In genomic region chr19:8355631-8356402, GRCh38 we compare ENCODE assay signal across 9 cellular contexts. TPM values are rescaled to one million over a fixed set of nuclear protein-coding genes. Genes with fewer than 3 reads are reported as not detected.
DNase-seq lines count a peak whose midpoint lies in the region; ATAC-seq and TF ChIP-seq lines count a peak whose summit lies in the region.
"Had no signal": no experiment of that assay in that cellular context is flagged by ENCODE, and none has a peak within 500 bp of the region (broad histone marks: within the 10 kb centered on the region; RNA-seq: fewer than 3 reads in every experiment).

No MANE protein-coding gene starts in this region.

- TF ChIP-seq CTCF in ascending aorta (IDR thresholded peaks at IDR 0.05): no peak
- no peak for TF ChIP-seq CTCF in GM13976 (IDR thresholded peaks at IDR 0.05; ENCODE audit: borderline replicate concordance, control extremely low read depth, extremely low read depth, insufficient read depth, missing control alignments)
- TF ChIP-seq CTCF in CD4-positive, alpha-beta T cell (IDR thresholded peaks at IDR 0.05): no peak

- CTCF ChIA-PET in CD4-positive, alpha-beta T cell (lab: Charles Lee): interaction anchor here (1.4 kb wide), 1 partner anchor 150 kb away, joined by 3 read pairs; no protein-coding TSS in a partner anchor

- H3K36me3 ChIP-seq in ascending aorta (no peaks in the 10 kb centered on the region), aorta (ENCODE audit: control insufficient read depth in 1 of 2, insufficient read depth in 2 of 2, low read length in 1 of 2) (no peaks in the 10 kb centered on the region)

- H3K27me3 Mint-ChIP-seq in stimulated activated naive CD8-positive, alpha-beta T cell treated with anti-CD3 and anti-CD28 coated beads, Interleukin-15, amount 100 ng/mL, for 72 hours: peaks cover 27% of the 10 kb centered on the region
- peaks cover 14% of the 10 kb centered on the region for H3K27me3 Mint-ChIP-seq in CD4-positive, alpha-beta T cell

- H3K27ac Mint-ChIP-seq in stimulated activated naive CD8-positive, alpha-beta T cell treated with anti-CD3 and anti-CD28 coated beads, Interleukin-15, amount 100 ng/mL, for 72 hours: peak overlapping the region in 1 of 2 donors; percentile 65
- H3K27ac Mint-ChIP-seq in CD4-positive, alpha-beta T cell: no peak overlapping the region
- H3K27ac Mint-ChIP-seq: activated naive CD4-positive, alpha-beta T cell treated with anti-CD3 and anti-CD28 coated beads, Interleukin-2, amount 50 U/mL, for 24 hours had no signal

- no peaks in the 10 kb centered on the region for H3K27me3 ChIP-seq in ascending aorta
- H3K27me3 ChIP-seq in aorta (ENCODE audit: control insufficient read depth in 1 of 2, insufficient read depth in 2 of 2, low read length in 1 of 2): no peaks in the 10 kb centered on the region
- H3K27me3 ChIP-seq in CD4-positive, alpha-beta T cell (ENCODE audit: control insufficient read depth, insufficient read depth, low read length): peaks cover 14% of the 10 kb centered on the region

- H3K36me3 Mint-ChIP-seq in CD4-positive, alpha-beta T cell (ENCODE audit: low read depth): no peaks in the 10 kb centered on the region
- H3K36me3 Mint-ChIP-seq: activated naive CD4-positive, alpha-beta T cell treated with anti-CD3 and anti-CD28 coated beads, Interleukin-2, amount 50 U/mL, for 24 hours had no signal

- H3K9me3 Mint-ChIP-seq in stimulated activated naive CD8-positive, alpha-beta T cell treated with anti-CD3 and anti-CD28 coated beads, Interleukin-15, amount 100 ng/mL, for 72 hours: peaks cover 5 to 7% of the 10 kb centered on the region in 2 donors
- H3K9me3 Mint-ChIP-seq in CD4-positive, alpha-beta T cell: no peaks in the 10 kb centered on the region
- H3K9me3 Mint-ChIP-seq: activated naive CD4-positive, alpha-beta T cell treated with anti-CD3 and anti-CD28 coated beads, Interleukin-2, amount 50 U/mL, for 24 hours had no signal

- intact Hi-C loops in ascending aorta (cut with DNase I) (loop anchor here (2.0 to 10.0 kb wide), 2 partner anchors 151 to 229 kb away; no protein-coding TSS in a partner anchor), aorta (cut with DNase I) (loop anchor here (2.0 to 10.0 kb wide), 3 partner anchors 37 to 219 kb away; partner anchors contain the start of gene MYO1F (in 1 of the 2))
- intact Hi-C loops in CD4-positive, alpha-beta T cell (cut with DNase I, micrococcal nuclease): loop anchor here (1.0 to 10.0 kb wide), 5 partner anchors 150 to 719 kb away; no protein-coding TSS in a partner anchor

- peaks cover 15% of the 10 kb centered on the region for H3K4me1 Mint-ChIP-seq in stimulated activated naive CD8-positive, alpha-beta T cell treated with anti-CD3 and anti-CD28 coated beads, Interleukin-15, amount 100 ng/mL, for 72 hours
- peaks cover 4% of the 10 kb centered on the region for H3K4me1 Mint-ChIP-seq in CD4-positive, alpha-beta T cell (ENCODE audit: low read depth)
- H3K4me1 Mint-ChIP-seq: activated naive CD4-positive, alpha-beta T cell treated with anti-CD3 and anti-CD28 coated beads, Interleukin-2, amount 50 U/mL, for 24 hours had no signal

- POLR2A ChIA-PET in CD4-positive, alpha-beta T cell (lab: Charles Lee): no interaction called here

- peak; percentile 69 for ATAC-seq in stimulated activated naive CD8-positive, alpha-beta T cell treated with anti-CD3 and anti-CD28 coated beads, Interleukin-15, Interleukin-2, amounts not matched to agents 100 U/mL and 50 U/mL, for 24 hours
- ATAC-seq in stimulated activated naive CD8-positive, alpha-beta T cell treated with anti-CD3 and anti-CD28 coated beads, Interleukin-15, amount 100 ng/mL, for 72 hours: no peak
- peak; percentile 73 for ATAC-seq in aorta (ENCODE audit: low FRiP score)
- ATAC-seq in CD4-positive, alpha-beta T cell (ENCODE audit: poor library complexity): no peak

- WGBS in aorta, 2 donors: 63 to 67% methylated on average over 6 of the region's 6 CpGs

- H3K9me3 ChIP-seq in ascending aorta: no peaks in the 10 kb centered on the region
- H3K9me3 ChIP-seq in aorta (ENCODE audit: control insufficient read depth, low read length): peaks cover 1% of the 10 kb centered on the region
- no peaks in the 10 kb centered on the region for H3K9me3 ChIP-seq in CD4-positive, alpha-beta T cell (ENCODE audit: control insufficient read depth, low read length)

- no peak overlapping the region for H3K4me3 Mint-ChIP-seq in stimulated activated naive CD8-positive, alpha-beta T cell treated with anti-CD3 and anti-CD28 coated beads, Interleukin-15, amount 100 ng/mL, for 72 hours
- H3K4me3 Mint-ChIP-seq in CD4-positive, alpha-beta T cell: no peak overlapping the region
- H3K4me3 Mint-ChIP-seq: activated naive CD4-positive, alpha-beta T cell treated with anti-CD3 and anti-CD28 coated beads, Interleukin-2, amount 50 U/mL, for 24 hours had no signal

- in situ Hi-C loops in GM13976 (cut with MboI; ENCODE audit: low sequenced_read_pairs, unreplicated experiment): no loop called here

- H3K27ac ChIP-seq in ascending aorta (peak overlapping the region; percentile 53), aorta (ENCODE audit: low read depth in 1 of 2, low read length in 2 of 2) (peak overlapping the region in 1 of 2 donors; percentile 3)
- no peak overlapping the region for H3K27ac ChIP-seq in CD4-positive, alpha-beta T cell (ENCODE audit: low read depth, low read length)

- H3K4me1 ChIP-seq in ascending aorta: peaks cover 0 to 20% of the 10 kb centered on the region in 2 donors
- H3K4me1 ChIP-seq in aorta (ENCODE audit: control insufficient read depth in 1 of 2, insufficient read depth in 2 of 2, low read length in 2 of 2): no peaks in the 10 kb centered on the region

- H3K4me3 ChIP-seq in ascending aorta (no peak overlapping the region), aorta (ENCODE audit: low read length in 2 of 2) (no peak overlapping the region)

- DNase-seq in stimulated activated naive CD8-positive, alpha-beta T cell treated with anti-CD3 and anti-CD28 coated beads, Interleukin-15, Interleukin-2, amounts not matched to agents 100 U/mL and 50 U/mL, for 24 hours: no peak
- no peak for DNase-seq in stimulated activated naive CD8-positive, alpha-beta T cell treated with anti-CD3 and anti-CD28 coated beads, Interleukin-15, amount 100 ng/mL, for 72 hours
- peak; percentile 31 to 92 for DNase-seq in ascending aorta (ENCODE audit: low spot score in 2 of 2)
- DNase-seq in kidney tubule cell (ENCODE audit: low spot score): peak; percentile 99
- DNase-seq in aorta: peak; percentile 80 to 83
- no peak for DNase-seq in GM13976 (ENCODE audit: low spot score)
- no peak for DNase-seq in CD4-positive, alpha-beta T cell
- no peak for DNase-seq in ecto neural progenitor cell (ENCODE audit: low spot score)

RNA-seq across cellular contexts. Expression of gene ANGPTL4, which starts 8.1 kb away (rescaled TPM):
- total RNA-seq in ascending aorta (161 TPM), aorta (10 to 100 TPM; 39.9 to 45.1 TPM)
- 10 to 100 TPM; 10.1 to 19.5 TPM for polyA plus RNA-seq in aorta
- not detected for total RNA-seq in CD4-positive, alpha-beta T cell

RNA-seq across cellular contexts. Expression of gene KANK3, which starts 12.8 kb away (rescaled TPM):
- total RNA-seq in ascending aorta (47.4 TPM), aorta (10 to 100 TPM; 15.9 to 23.9 TPM)
- 1 to 10 TPM in 1 of 2 donors, under 1 TPM in 1; 0.50 to 1.8 TPM for polyA plus RNA-seq in aorta
- 1 to 10 TPM in 1 of 2 experiments, under 1 TPM in 1; 0.87 to 1.1 TPM for total RNA-seq in CD4-positive, alpha-beta T cell

RNA-seq across cellular contexts. Expression of gene RAB11B, which starts 34.3 kb away (rescaled TPM):
- total RNA-seq in ascending aorta (70.8 TPM), aorta (100 to 1,000 TPM; 119 TPM)
- 100 to 1,000 TPM in 1 of 2 donors, 10 to 100 TPM in 1; 68.6 to 116 TPM for polyA plus RNA-seq in aorta
- total RNA-seq in CD4-positive, alpha-beta T cell: 10 to 100 TPM; 66.8 to 71.5 TPM

RNA-seq across cellular contexts. Expression of gene RPS28, which starts 34.5 kb away (rescaled TPM):
- total RNA-seq in ascending aorta: 393 TPM
- 100 to 1,000 TPM; 875 to 981 TPM for total RNA-seq in aorta
- polyA plus RNA-seq in aorta: 100 to 1,000 TPM; 405 to 553 TPM
- total RNA-seq in CD4-positive, alpha-beta T cell: 1,000 to 10,000 TPM; 3,333 to 3,342 TPM

RNA-seq across cellular contexts. Expression of gene NDUFA7, which starts 34.6 kb away (rescaled TPM):
- 11.8 TPM for total RNA-seq in ascending aorta
- 10 to 100 TPM; 18.9 to 19.6 TPM for total RNA-seq in aorta
- 10 to 100 TPM; 33.8 to 53.0 TPM for polyA plus RNA-seq in aorta
- total RNA-seq in CD4-positive, alpha-beta T cell: 10 to 100 TPM; 42.0 to 42.7 TPM

Comparison
In these comparisons a context has a peak if more than half of its experiments do, and no peak if none do; other contexts are left out.
1. ATAC-seq: peak in stimulated activated naive CD8-positive, alpha-beta T cell treated with anti-CD3 and anti-CD28 coated beads, Interleukin-15, Interleukin-2, amounts not matched to agents 100 U/mL and 50 U/mL, for 24 hours (single experiment) and aorta (single experiment); none in stimulated activated naive CD8-positive, alpha-beta T cell treated with anti-CD3 and anti-CD28 coated beads, Interleukin-15, amount 100 ng/mL, for 72 hours (single experiment) and CD4-positive, alpha-beta T cell (single experiment).
2. DNase-seq: peak in ascending aorta (2 of 2), kidney tubule cell (single experiment) and aorta (2 of 2); none in stimulated activated naive CD8-positive, alpha-beta T cell treated with anti-CD3 and anti-CD28 coated beads, Interleukin-15, Interleukin-2, amounts not matched to agents 100 U/mL and 50 U/mL, for 24 hours (single experiment), stimulated activated naive CD8-positive, alpha-beta T cell treated with anti-CD3 and anti-CD28 coated beads, Interleukin-15, amount 100 ng/mL, for 72 hours (0 of 2), GM13976 (single experiment), CD4-positive, alpha-beta T cell (0 of 10) and ecto neural progenitor cell (single experiment).
3. RNA of gene ANGPTL4, which starts 8.1 kb away (total RNA-seq): 161 TPM in ascending aorta (single experiment) and 39.9 to 45.1 TPM in aorta; not detected in CD4-positive, alpha-beta T cell; every median in the first group is over 10 times any median in the second.
4. RNA of gene KANK3, which starts 12.8 kb away (total RNA-seq): 47.4 TPM in ascending aorta (single experiment) and 15.9 to 23.9 TPM in aorta; 0.87 to 1.1 TPM in CD4-positive, alpha-beta T cell; every median in the first group is over 4 times any median in the second.